ENCODE assay signal across 8 cellular contexts in genomic region chr1:923131-923990, GRCh38. TPM values are rescaled to one million over a fixed set of nuclear protein-coding genes. Genes with fewer than 3 reads are reported as not detected.
DNase-seq lines count a peak whose midpoint lies in the region; ATAC-seq, FAIRE-seq and TF ChIP-seq lines count a peak whose summit lies in the region.

TSS of gene SAMD11 (plus strand) at chr1:923923. CDS start at chr1:924432, 509 bp downstream.

- H3K4me1 ChIP-seq in H9 (ENCODE audit: insufficient read depth, low read length) (no peaks in the 10 kb centered on the region), NT2/D1 (ENCODE audit: insufficient read depth, insufficient read length) (peaks cover 18% of the 10 kb centered on the region), stomach (peaks cover 50 to 76% (median 59%) of the 10 kb centered on the region in 4 donors)

- peaks cover 4 to 5% of the 10 kb centered on the region in 2 experiments; a peak in 2 of 5 replicates for H3K9me3 Mint-ChIP-seq in H9
- H3K9me3 Mint-ChIP-seq in activated T-helper 17 cell treated with anti-CD3 and anti-CD28 coated beads, Interleukin-2, amount 50 U/mL, for 72 hours: no peaks in the 10 kb centered on the region
- H3K9me3 Mint-ChIP-seq in natural killer cell treated with Interleukin-12 subunit alpha and Interleukin-12 subunit beta and Interleukin-15 and Interleukin-18, amount 100 ng/mL, for 72 hours: no peaks in the 10 kb centered on the region

- H2AK5ac ChIP-seq in H9 (ENCODE audit: insufficient read length, low read length): no peak within 1 kb of the TSS

- no peaks in the 10 kb centered on the region for H3K79me2 ChIP-seq in H9 (ENCODE audit: insufficient read depth, low read length)

- peak within 1 kb of the TSS; percentile 59 to 81 for H3K4me3 Mint-ChIP-seq in H9
- peak within 1 kb of the TSS; percentile 70 for H3K4me3 Mint-ChIP-seq in activated T-helper 17 cell treated with anti-CD3 and anti-CD28 coated beads, Interleukin-2, amount 50 U/mL, for 72 hours
- H3K4me3 Mint-ChIP-seq in natural killer cell treated with Interleukin-12 subunit alpha and Interleukin-12 subunit beta and Interleukin-15 and Interleukin-18, amount 100 ng/mL, for 72 hours: peak within 1 kb of the TSS; percentile 62

- intact Hi-C loops in stomach (cut with DNase I; ENCODE audit: low total_unique reads): no loop called here

- H3K27me3 Mint-ChIP-seq in H9 (ENCODE audit: low read depth): peaks cover 90% of the 10 kb centered on the region
- H3K27me3 Mint-ChIP-seq in activated T-helper 17 cell treated with anti-CD3 and anti-CD28 coated beads, Interleukin-2, amount 50 U/mL, for 72 hours: peaks cover 27% of the 10 kb centered on the region
- peaks cover 13 to 27% of the 10 kb centered on the region in 2 donors for H3K27me3 Mint-ChIP-seq in natural killer cell treated with Interleukin-12 subunit alpha and Interleukin-12 subunit beta and Interleukin-15 and Interleukin-18, amount 100 ng/mL, for 72 hours

- TF ChIP-seq EP300 in stomach (IDR thresholded peaks at IDR 0.05): no peak

- no peak within 1 kb of the TSS for H3K14ac ChIP-seq in H9 (ENCODE audit: insufficient read depth, low read length)

- peaks cover 22 to 30% of the 10 kb centered on the region in 2 experiments for H3K4me1 Mint-ChIP-seq in H9
- no peaks in the 10 kb centered on the region for H3K4me1 Mint-ChIP-seq in activated T-helper 17 cell treated with anti-CD3 and anti-CD28 coated beads, Interleukin-2, amount 50 U/mL, for 72 hours
- peaks cover 4 to 12% of the 10 kb centered on the region in 2 donors for H3K4me1 Mint-ChIP-seq in natural killer cell treated with Interleukin-12 subunit alpha and Interleukin-12 subunit beta and Interleukin-15 and Interleukin-18, amount 100 ng/mL, for 72 hours (ENCODE audit: low read depth in 2 of 2)

- H3K23ac ChIP-seq in H9 (ENCODE audit: insufficient read length, low read depth, low read length): no peak within 1 kb of the TSS

- H2BK20ac ChIP-seq in H9 (ENCODE audit: low read depth, low read length, poor library complexity, severe bottlenecking): no peak within 1 kb of the TSS

- no peak within 1 kb of the TSS for H4K8ac ChIP-seq in H9 (replicated peaks; ENCODE audit: insufficient read length, low read depth, low read length)

- H2BK5ac ChIP-seq in H9 (ENCODE audit: insufficient read length, low read length): no peak within 1 kb of the TSS

- no peak within 1 kb of the TSS for H2AFZ ChIP-seq in H9 (ENCODE audit: low read length)

- H3K79me1 ChIP-seq in H9 (ENCODE audit: insufficient read depth, low read depth, low read length, poor library complexity, severe bottlenecking): no peaks in the 10 kb centered on the region

- H3K4me3 ChIP-seq in NT2/D1 (ENCODE audit: insufficient read length, low read depth) (peak within 1 kb of the TSS; percentile 51), fibroblast of the aortic adventitia (ENCODE audit: low read depth, low read length) (peak within 1 kb of the TSS; percentile 57), stomach (peak within 1 kb of the TSS; percentile 54 to 67 (median 59))

- peaks cover 11% of the 10 kb centered on the region for H4K20me1 ChIP-seq in H9 (ENCODE audit: control insufficient read depth, insufficient read depth, insufficient read length)

- H3K56ac ChIP-seq in H9 (ENCODE audit: insufficient read length, low read depth, low read length): no peak within 1 kb of the TSS

- H3K9me3 ChIP-seq in H9 (ENCODE audit: control insufficient read depth, low read depth, low read length) (no peaks in the 10 kb centered on the region), NT2/D1 (ENCODE audit: insufficient read depth, low read length) (no peaks in the 10 kb centered on the region), stomach (no peaks in the 10 kb centered on the region)

- H4K5ac ChIP-seq in H9 (ENCODE audit: insufficient read length, low read depth, low read length): no peak within 1 kb of the TSS

- H3K9ac ChIP-seq in H9 (ENCODE audit: extremely low read depth, insufficient read length, low read length) (no peak within 1 kb of the TSS), NT2/D1 (ENCODE audit: insufficient read length, low read depth) (peak within 1 kb of the TSS; percentile 67)

- H2BK15ac ChIP-seq in H9 (ENCODE audit: low read depth, low read length): no peak within 1 kb of the TSS

- H3K4me2 ChIP-seq in H9 (ENCODE audit: insufficient read depth, insufficient read length, low read length): peak within 1 kb of the TSS; percentile 28

- DNase-seq in A172 (ENCODE audit: low spot score) (no peak), H9 (peak; percentile 68), NT2/D1 (ENCODE audit: low read depth, low spot score) (peak; percentile 47), fibroblast of the aortic adventitia (ENCODE audit: low read depth) (peak; percentile 67), stomach (peak; percentile 88), GM12892 (ENCODE audit: insufficient read length) (no peak)
- peak; percentile 80 for DNase-seq in natural killer cell treated with Interleukin-12 subunit alpha and Interleukin-12 subunit beta and Interleukin-15 and Interleukin-18, amount 100 ng/mL, for 72 hours (ENCODE audit: low spot score)

- ATAC-seq in activated T-helper 17 cell treated with anti-CD3 and anti-CD28 coated beads, Interleukin-2, amount 50 U/mL, for 72 hours (replicated peaks): peak; percentile 21
- peak; percentile 37 to 70 for ATAC-seq in natural killer cell treated with Interleukin-12 subunit alpha and Interleukin-12 subunit beta and Interleukin-15 and Interleukin-18, amount 100 ng/mL, for 72 hours

- no CpG with 5 or more reads among the region's 72 CpGs for WGBS in H9 (ENCODE audit: extremely low coverage, insufficient read length, low lambda C conversion rate)
- 3 to 16% (median 5%) methylated on average over 22 to 72 of the region's 72 CpGs for WGBS in stomach, 5 donors

- H3K4ac ChIP-seq in H9 (ENCODE audit: low read depth, low read length): no peak within 1 kb of the TSS

- H3T11ph ChIP-seq in H9 (ENCODE audit: low read length): no peak within 1 kb of the TSS

- no peak within 1 kb of the TSS for H3K18ac ChIP-seq in H9 (ENCODE audit: insufficient read length, low read depth, low read length)

- H3K27me3 ChIP-seq in H9 (ENCODE audit: insufficient read depth, low read length) (peaks cover 77% of the 10 kb centered on the region), NT2/D1 (ENCODE audit: insufficient read depth, insufficient read length) (peaks cover 94% of the 10 kb centered on the region), stomach (peaks cover 0 to 100% (median 68%) of the 10 kb centered on the region in 3 donors)

- no peak within 1 kb of the TSS for H4K91ac ChIP-seq in H9 (ENCODE audit: insufficient read length, low read depth, low read length)

- H3K36me3 Mint-ChIP-seq in H9 (ENCODE audit: insufficient read depth in 1 of 3, low read depth in 3 of 3): peaks cover 0 to 4% (median 0%) of the 10 kb centered on the region in 3 experiments; a peak in 3 of 7 replicates
- no peaks in the 10 kb centered on the region for H3K36me3 Mint-ChIP-seq in activated T-helper 17 cell treated with anti-CD3 and anti-CD28 coated beads, Interleukin-2, amount 50 U/mL, for 72 hours (ENCODE audit: low read depth)
- H3K36me3 Mint-ChIP-seq in natural killer cell treated with Interleukin-12 subunit alpha and Interleukin-12 subunit beta and Interleukin-15 and Interleukin-18, amount 100 ng/mL, for 72 hours: no peaks in the 10 kb centered on the region

- no peak within 1 kb of the TSS for H2BK120ac ChIP-seq in H9 (ENCODE audit: low read depth, low read length, poor library complexity, severe bottlenecking)

- H3K36me3 ChIP-seq in NT2/D1 (ENCODE audit: insufficient read depth, insufficient read length, low read length) (no peaks in the 10 kb centered on the region), stomach (no peaks in the 10 kb centered on the region)

- no peak within 1 kb of the TSS for H2BK12ac ChIP-seq in H9 (ENCODE audit: insufficient read length, low read depth, low read length)

- no peak for FAIRE-seq in GM12892 (lab: Jason Lieb, UNC)

- TF ChIP-seq CTCF in H9 (conservative IDR thresholded peaks at IDR 0.05) (no peak), fibroblast of the aortic adventitia (IDR thresholded peaks at IDR 0.05; ENCODE audit: insufficient read depth, low read length) (no peak), stomach (IDR thresholded peaks at IDR 0.05) (no peak)

- no peak within 1 kb of the TSS for H3K27ac Mint-ChIP-seq in H9
- no peak within 1 kb of the TSS for H3K27ac Mint-ChIP-seq in activated T-helper 17 cell treated with anti-CD3 and anti-CD28 coated beads, Interleukin-2, amount 50 U/mL, for 72 hours
- no peak within 1 kb of the TSS for H3K27ac Mint-ChIP-seq in natural killer cell treated with Interleukin-12 subunit alpha and Interleukin-12 subunit beta and Interleukin-15 and Interleukin-18, amount 100 ng/mL, for 72 hours

- H3K27ac ChIP-seq in H9 (ENCODE audit: insufficient read length, low read depth, low read length) (no peak within 1 kb of the TSS), stomach (peak within 1 kb of the TSS in 3 of 5 donors; percentile 63 to 72 (median 67))

- TF ChIP-seq POLR2A in stomach (IDR thresholded peaks at IDR 0.05) (no peak), GM12892 (IDR thresholded peaks at IDR 0.05; ENCODE audit: low read depth, low read length) (no peak)

- H3K23me2 ChIP-seq in H9 (ENCODE audit: insufficient read length, low read depth, low read length, poor library complexity, severe bottlenecking): peaks cover 7% of the 10 kb centered on the region

RNA-seq across cellular contexts. Expression of gene SAMD11, which starts in this region (rescaled TPM):
- 37.0 and 62.7 TPM in 2 replicates for total RNA-seq in A172 (2014; rRNA removed; shearing (Covaris generic))
- total RNA-seq in H9 (2021): 13.5 and 15.7 TPM in 2 replicates
- total RNA-seq in activated T-helper 17 cell treated with anti-CD3 and anti-CD28 coated beads, Interleukin-2, amount 50 U/mL, for 72 hours: not detected
- 1.6 and 12.4 TPM in 2 replicates for total RNA-seq in fibroblast of the aortic adventitia (ENCODE audit: low replicate concordance)
- total RNA-seq in natural killer cell treated with Interleukin-12 subunit alpha and Interleukin-12 subunit beta and Interleukin-15 and Interleukin-18, amount 100 ng/mL, for 72 hours: not detected
- total RNA-seq in stomach: 1 to 10 TPM in 4 of 5 donors, not detected in 1; 3.6 to 9.8 (median 4.7) TPM
- 10 to 100 TPM in 1 of 3 donors, 1 to 10 TPM in 2; 3.5 to 23.3 (median 4.3) TPM for polyA plus RNA-seq in stomach
- not detected for polyA plus RNA-seq in GM12892 (2012; ENCODE audit: missing spikeins)

Comparison
In these comparisons a context has a peak if more than half of its experiments do, and no peak if none do; other contexts are left out.
1. Peak in ATAC-seq in activated T-helper 17 cell treated with anti-CD3 and anti-CD28 coated beads, Interleukin-2, amount 50 U/mL, for 72 hours; RNA of the gene not detected or under 1 TPM.
2. Peak in DNase-seq and ATAC-seq in natural killer cell treated with Interleukin-12 subunit alpha and Interleukin-12 subunit beta and Interleukin-15 and Interleukin-18, amount 100 ng/mL, for 72 hours; RNA of the gene not detected or under 1 TPM.
3. DNase-seq: peak in H9 (single experiment), NT2/D1 (single experiment), fibroblast of the aortic adventitia (single experiment) and stomach (single experiment); none in A172 (single experiment) and GM12892 (single experiment).
4. Peak in every context shown above with its lines, with median percentiles within 50 percentile points of each other: H3K4me3 Mint-ChIP-seq and H3K4me3 ChIP-seq.